ENCODE assay signal across 15 cellular contexts in genomic region chr11:65896009-65896999, GRCh38. TPM values are rescaled to one million over a fixed set of nuclear protein-coding genes. Genes with fewer than 3 reads are reported as not detected.
DNase-seq lines count a peak whose midpoint lies in the region; ATAC-seq and TF ChIP-seq lines count a peak whose summit lies in the region.
"Had no signal": no experiment of that assay in that cellular context is flagged by ENCODE, and none has a peak within 500 bp of the region (broad histone marks: within the 10 kb centered on the region; RNA-seq: fewer than 3 reads in every experiment).

No MANE protein-coding gene starts in this region.

- peak overlapping the region; percentile 91 for H3K27ac ChIP-seq in ACC112 (ENCODE audit: low read depth, low read length)
- H3K27ac ChIP-seq in CD4-positive, CD25-positive, alpha-beta regulatory T cell (ENCODE audit: insufficient read depth, low read length, poor library complexity, severe bottlenecking), result no peak overlapping the region
- H3K27ac ChIP-seq: foreskin keratinocyte had no signal

- no peaks in the 10 kb centered on the region for H3K36me3 Mint-ChIP-seq in CD4-positive, CD25-positive, alpha-beta regulatory T cell
- H3K36me3 Mint-ChIP-seq in activated CD4-positive, alpha-beta memory T cell treated with anti-CD3 and anti-CD28 coated beads, Interleukin-2, amount 10 ng/mL, durations not matched to agents 7 days and 5 days (ENCODE audit: low read depth), result peaks cover 16% of the 10 kb centered on the region

- peaks cover 40% of the 10 kb centered on the region for H3K36me3 ChIP-seq in ACC112 (ENCODE audit: insufficient read depth, low read length)
- H3K36me3 ChIP-seq in CD4-positive, CD25-positive, alpha-beta regulatory T cell (ENCODE audit: control insufficient read depth, insufficient read depth, low read length), result no peaks in the 10 kb centered on the region

- H3K4me3 Mint-ChIP-seq in CD4-positive, CD25-positive, alpha-beta regulatory T cell, result peak overlapping the region in 3 of 4 donors; percentile 22 to 76 (median 73)
- no peak overlapping the region for H3K4me3 Mint-ChIP-seq in activated CD4-positive, alpha-beta memory T cell treated with anti-CD3 and anti-CD28 coated beads, Interleukin-2, amount 10 ng/mL, durations not matched to agents 7 days and 5 days
- H3K4me3 Mint-ChIP-seq: WTC11 had no signal

- H3K27me3 Mint-ChIP-seq in CD4-positive, CD25-positive, alpha-beta regulatory T cell, result peaks cover 11% of the 10 kb centered on the region
- no peaks in the 10 kb centered on the region for H3K27me3 Mint-ChIP-seq in activated CD4-positive, alpha-beta memory T cell treated with anti-CD3 and anti-CD28 coated beads, Interleukin-2, amount 10 ng/mL, durations not matched to agents 7 days and 5 days

- no peak for DNase-seq in CD4-positive, CD25-positive, alpha-beta regulatory T cell
- DNase-seq in activated CD4-positive, alpha-beta memory T cell treated with anti-CD3 and anti-CD28 coated beads, Interleukin-2, amount 10 ng/mL, durations not matched to agents 7 days and 5 days, result no peak
- no peak for DNase-seq in fibroblast of mammary gland (ENCODE audit: low read depth)
- DNase-seq in superior temporal gyrus (ENCODE audit: extremely low spot score), result no peak
- DNase-seq: cortex of kidney; foreskin keratinocyte; NCI-H2029; NCI-H82; SIG-M5; stimulated activated CD4-positive, alpha-beta T cell treated with anti-CD3 and anti-CD28 coated beads, Interleukin-4, amount 100 ng/mL, for 4 hours had no signal

- peak overlapping the region in 1 of 3 donors; percentile 9 for H3K27ac Mint-ChIP-seq in CD4-positive, CD25-positive, alpha-beta regulatory T cell
- peak overlapping the region; percentile 70 for H3K27ac Mint-ChIP-seq in activated CD4-positive, alpha-beta memory T cell treated with anti-CD3 and anti-CD28 coated beads, Interleukin-2, amount 10 ng/mL, durations not matched to agents 7 days and 5 days

- H3K4me1 Mint-ChIP-seq in CD4-positive, CD25-positive, alpha-beta regulatory T cell, result peaks cover 0 to 46% (median 24%) of the 10 kb centered on the region in 4 donors
- H3K4me1 Mint-ChIP-seq in activated CD4-positive, alpha-beta memory T cell treated with anti-CD3 and anti-CD28 coated beads, Interleukin-2, amount 10 ng/mL, durations not matched to agents 7 days and 5 days, result peaks cover 65% of the 10 kb centered on the region

- no peaks in the 10 kb centered on the region for H3K27me3 ChIP-seq in ACC112 (ENCODE audit: insufficient read depth, low read length)
- H3K27me3 ChIP-seq in CD4-positive, CD25-positive, alpha-beta regulatory T cell (ENCODE audit: control insufficient read depth, insufficient read depth, low read length), result no peaks in the 10 kb centered on the region
- H3K27me3 ChIP-seq: foreskin keratinocyte had no signal

- ATAC-seq in CD4-positive, CD25-positive, alpha-beta regulatory T cell (ENCODE audit: low read depth in 2 of 2), result no peak
- ATAC-seq in GM18861 (IDR thresholded peaks at IDR 0.05; ENCODE audit: unreplicated experiment) (no peak), GM18868 (IDR thresholded peaks at IDR 0.05; ENCODE audit: unreplicated experiment) (no peak)
- ATAC-seq: foreskin keratinocyte, WTC11 had no signal

- CTCF ChIA-PET in activated CD4-positive, alpha-beta memory T cell treated with anti-CD3 and anti-CD28 coated beads, Interleukin-2, amount 10 ng/mL, durations not matched to agents 7 days and 5 days (lab: Charles Lee), result interaction anchor here (0.6 to 3.2 kb wide), 5 partner anchors 7 to 92 kb away, joined by 3 to 73 read pairs (median 6); partner anchors contain the start of genes CCDC85B and FIBP

- no peak for TF ChIP-seq CTCF in fibroblast of mammary gland (conservative IDR thresholded peaks at IDR 0.05; ENCODE audit: control insufficient read depth, insufficient read depth, low read depth, low read length)

- no peak overlapping the region for H2AFZ ChIP-seq in ACC112 (ENCODE audit: low read length, unreplicated experiment)

- POLR2A ChIA-PET in activated CD4-positive, alpha-beta memory T cell treated with anti-CD3 and anti-CD28 coated beads, Interleukin-2, amount 10 ng/mL, durations not matched to agents 7 days and 5 days (lab: Charles Lee), result interaction anchor here (0.6 to 8.8 kb wide), 8 partner anchors 8 to 66 kb away, joined by 3 to 185 read pairs (median 6); partner anchors contain the start of genes C11orf68, CCDC85B, CFL1 and DRAP1

- H3K9me3 ChIP-seq in CD4-positive, CD25-positive, alpha-beta regulatory T cell (ENCODE audit: control insufficient read depth in 2 of 2, low read length in 2 of 2), result no peaks in the 10 kb centered on the region

- peaks cover 56% of the 10 kb centered on the region for H3K4me1 ChIP-seq in ACC112 (ENCODE audit: control insufficient read depth, insufficient read depth, low read length, unreplicated experiment)
- H3K4me1 ChIP-seq in CD4-positive, CD25-positive, alpha-beta regulatory T cell (ENCODE audit: control insufficient read depth, insufficient read depth, low read length, poor library complexity, severe bottlenecking), result peaks cover 54% of the 10 kb centered on the region

- H3K79me2 ChIP-seq in ACC112 (ENCODE audit: control insufficient read depth, insufficient read depth, low read length, unreplicated experiment), result peaks cover 69% of the 10 kb centered on the region

- H3K4me3 ChIP-seq in ACC112 (ENCODE audit: low read depth, low read length) (peak overlapping the region; percentile 85), fibroblast of mammary gland (ENCODE audit: control insufficient read depth, low read depth, low read length) (peak overlapping the region; percentile 92)
- no peak overlapping the region for H3K4me3 ChIP-seq in CD4-positive, CD25-positive, alpha-beta regulatory T cell (ENCODE audit: low read depth, low read length)

- peaks cover 0 to 2% (median 0%) of the 10 kb centered on the region in 7 donors for H3K9me3 Mint-ChIP-seq in CD4-positive, CD25-positive, alpha-beta regulatory T cell
- no peaks in the 10 kb centered on the region for H3K9me3 Mint-ChIP-seq in activated CD4-positive, alpha-beta memory T cell treated with anti-CD3 and anti-CD28 coated beads, Interleukin-2, amount 10 ng/mL, durations not matched to agents 7 days and 5 days
- H3K9me3 Mint-ChIP-seq: WTC11 had no signal

RNA-seq across cellular contexts. Expression of gene FOSL1, which starts 3.9 kb away (rescaled TPM):
- 2.7 TPM for total RNA-seq in CD4-positive, CD25-positive, alpha-beta regulatory T cell
- polyA plus RNA-seq in CD4-positive, CD25-positive, alpha-beta regulatory T cell, result not detected
- total RNA-seq in activated CD4-positive, alpha-beta memory T cell treated with anti-CD3 and anti-CD28 coated beads, Interleukin-2, amount 10 ng/mL, durations not matched to agents 7 days and 5 days, result 1 to 10 TPM; 4.5 to 5.0 TPM

RNA-seq across cellular contexts. Expression of gene CCDC85B, which starts 5.8 kb away (rescaled TPM):
- 20.7 TPM for total RNA-seq in CD4-positive, CD25-positive, alpha-beta regulatory T cell
- polyA plus RNA-seq in CD4-positive, CD25-positive, alpha-beta regulatory T cell, result 10 to 100 TPM; 58.7 to 74.0 (median 63.2) TPM
- 10 to 100 TPM; 53.2 to 55.8 TPM for total RNA-seq in activated CD4-positive, alpha-beta memory T cell treated with anti-CD3 and anti-CD28 coated beads, Interleukin-2, amount 10 ng/mL, durations not matched to agents 7 days and 5 days

RNA-seq across cellular contexts. Expression of gene FIBP, which starts 8.0 kb away (rescaled TPM):
- total RNA-seq in CD4-positive, CD25-positive, alpha-beta regulatory T cell, result 29.8 TPM
- polyA plus RNA-seq in CD4-positive, CD25-positive, alpha-beta regulatory T cell, result 10 to 100 TPM; 71.0 to 81.7 (median 72.7) TPM
- 10 to 100 TPM; 71.7 to 77.4 TPM for total RNA-seq in activated CD4-positive, alpha-beta memory T cell treated with anti-CD3 and anti-CD28 coated beads, Interleukin-2, amount 10 ng/mL, durations not matched to agents 7 days and 5 days

RNA-seq across cellular contexts. Expression of gene CTSW, which starts 16.7 kb away (rescaled TPM):
- 12.4 TPM for total RNA-seq in CD4-positive, CD25-positive, alpha-beta regulatory T cell
- polyA plus RNA-seq in CD4-positive, CD25-positive, alpha-beta regulatory T cell, result 10 to 100 TPM in 3 of 4 donors, 1 to 10 TPM in 1; 3.5 to 35.9 (median 16.9) TPM
- total RNA-seq in activated CD4-positive, alpha-beta memory T cell treated with anti-CD3 and anti-CD28 coated beads, Interleukin-2, amount 10 ng/mL, durations not matched to agents 7 days and 5 days, result 10 to 100 TPM; 75.9 to 80.5 TPM
- total RNA-seq: foreskin keratinocyte, renal cortical epithelial cell, WTC11 had no signal
- polyA plus RNA-seq: foreskin keratinocyte had no signal

RNA-seq across cellular contexts. Expression of gene C11orf68, which starts 22.6 kb away (rescaled TPM):
- total RNA-seq in CD4-positive, CD25-positive, alpha-beta regulatory T cell, result 21.6 TPM
- polyA plus RNA-seq in CD4-positive, CD25-positive, alpha-beta regulatory T cell, result 10 to 100 TPM; 65.8 to 90.7 (median 85.0) TPM
- 10 to 100 TPM; 34.1 to 34.2 TPM for total RNA-seq in activated CD4-positive, alpha-beta memory T cell treated with anti-CD3 and anti-CD28 coated beads, Interleukin-2, amount 10 ng/mL, durations not matched to agents 7 days and 5 days
